In the genomic region with DNA sequence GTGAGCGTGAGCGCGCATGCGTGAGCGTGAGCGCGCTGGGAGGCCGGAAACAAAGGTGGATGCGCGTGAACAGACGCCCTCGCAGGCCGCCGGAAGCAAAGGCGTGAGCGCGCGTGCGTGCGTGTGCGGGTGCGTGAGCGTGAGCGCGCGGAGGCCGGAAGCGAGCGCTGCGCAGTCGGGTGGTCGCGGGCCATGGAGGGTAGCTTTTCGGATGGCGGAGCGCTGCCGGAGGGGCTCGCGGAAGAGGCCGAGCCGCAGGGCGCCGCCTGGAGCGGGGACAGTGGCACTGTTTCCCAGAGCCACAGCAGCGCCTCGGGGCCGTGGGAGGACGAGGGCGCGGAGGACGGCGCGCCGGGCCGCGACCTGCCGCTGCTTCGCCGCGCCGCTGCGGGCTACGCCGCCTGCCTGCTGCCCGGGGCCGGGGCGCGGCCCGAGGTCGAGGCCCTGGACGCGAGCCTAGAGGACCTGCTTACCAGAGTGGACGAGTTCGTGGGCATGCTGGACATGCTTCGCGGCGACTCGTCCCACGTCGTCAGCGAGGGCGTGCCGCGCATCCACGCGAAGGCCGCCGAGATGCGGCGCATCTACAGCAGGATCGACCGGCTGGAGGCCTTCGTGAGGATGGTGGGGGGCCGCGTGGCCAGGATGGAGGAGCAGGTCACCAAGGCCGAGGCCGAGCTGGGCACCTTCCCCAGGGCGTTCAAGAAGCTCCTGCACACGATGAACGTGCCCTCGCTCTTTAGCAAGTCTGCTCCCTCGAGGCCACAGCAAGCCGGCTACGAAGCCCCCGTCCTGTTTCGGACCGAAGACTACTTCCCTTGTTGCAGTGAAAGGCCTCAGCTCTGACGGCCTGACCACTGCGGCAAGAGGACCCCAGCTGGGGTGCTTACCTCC, we compare ENCODE assay signal across 8 cellular contexts. TPM values are rescaled to one million over a fixed set of nuclear protein-coding genes. Genes with fewer than 3 reads are reported as not detected.
DNase-seq lines count a peak whose midpoint lies in the region; ATAC-seq, FAIRE-seq and TF ChIP-seq lines count a peak whose summit lies in the region.

A gene with protein sequence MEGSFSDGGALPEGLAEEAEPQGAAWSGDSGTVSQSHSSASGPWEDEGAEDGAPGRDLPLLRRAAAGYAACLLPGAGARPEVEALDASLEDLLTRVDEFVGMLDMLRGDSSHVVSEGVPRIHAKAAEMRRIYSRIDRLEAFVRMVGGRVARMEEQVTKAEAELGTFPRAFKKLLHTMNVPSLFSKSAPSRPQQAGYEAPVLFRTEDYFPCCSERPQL (plus strand): TSS at position 157 of the 894 bp plus-strand sequence. CDS start 36 bp downstream, at position 193.

- H3K36me3 Mint-ChIP-seq in T-helper 1 cell treated with Interleukin-12 subunit alpha and Interleukin-12 subunit beta and Interleukin-4 antibody, amounts not matched to agents 30 μg/mL and 1 μg/mL, for 36 hours (ENCODE audit: low read depth), result peaks cover 11% of the 10 kb centered on the region

- TF ChIP-seq POLR2A in GM12892 (IDR thresholded peaks at IDR 0.05; ENCODE audit: low read depth, low read length), result peak; percentile 93

- no peak for TF ChIP-seq CTCF in psoas muscle (IDR thresholded peaks at IDR 0.05)

- 0% methylated on average over 92 to 109 of the region's 109 CpGs for WGBS in psoas muscle, 3 donors
- under 1% methylated on average over 109 of the region's 109 CpGs for WGBS in urinary bladder

- H3K4me3 Mint-ChIP-seq in T-helper 1 cell treated with Interleukin-12 subunit alpha and Interleukin-12 subunit beta and Interleukin-4 antibody, amounts not matched to agents 30 μg/mL and 1 μg/mL, for 36 hours, result peak within 1 kb of the TSS; percentile 91

- peaks cover 4% of the 10 kb centered on the region for H3K9me3 Mint-ChIP-seq in T-helper 1 cell treated with Interleukin-12 subunit alpha and Interleukin-12 subunit beta and Interleukin-4 antibody, amounts not matched to agents 30 μg/mL and 1 μg/mL, for 36 hours

- ATAC-seq in HG02759 (IDR thresholded peaks at IDR 0.05; ENCODE audit: unreplicated experiment), result peak; percentile 89
- ATAC-seq in left ventricle myocardium superior, result peak; percentile 94
- ATAC-seq in psoas muscle, result peak; percentile 92 to 96 (median 94)

- peak; percentile 95 for FAIRE-seq in GM12892 (lab: Jason Lieb, UNC)

- H3K27me3 Mint-ChIP-seq in T-helper 1 cell treated with Interleukin-12 subunit alpha and Interleukin-12 subunit beta and Interleukin-4 antibody, amounts not matched to agents 30 μg/mL and 1 μg/mL, for 36 hours (ENCODE audit: low read depth), result peaks cover 10% of the 10 kb centered on the region

- H3K4me1 Mint-ChIP-seq in T-helper 1 cell treated with Interleukin-12 subunit alpha and Interleukin-12 subunit beta and Interleukin-4 antibody, amounts not matched to agents 30 μg/mL and 1 μg/mL, for 36 hours (ENCODE audit: low read depth), result peaks cover 22% of the 10 kb centered on the region

- H3K27me3 ChIP-seq in psoas muscle (ENCODE audit: insufficient read depth in 3 of 3, low read length in 2 of 3), result no peaks in the 10 kb centered on the region

- H3K9me3 ChIP-seq in psoas muscle, result no peaks in the 10 kb centered on the region

- intact Hi-C loops in left ventricle myocardium superior (cut with micrococcal nuclease), result loop anchor here (5.0 kb wide), 1 partner anchor 156 kb away; no protein-coding TSS in a partner anchor
- intact Hi-C loops in psoas muscle (cut with DNase I), result loop anchor here (1.0 to 10.0 kb wide), 4 partner anchors 66 to 356 kb away; partner anchors contain the start of gene KIAA0232 (in 1 of the 2)

- H3K4me1 ChIP-seq in psoas muscle (peaks cover 31% of the 10 kb centered on the region), urinary bladder (ENCODE audit: insufficient read depth) (no peaks in the 10 kb centered on the region)

- H3K4me3 ChIP-seq in psoas muscle (peak within 1 kb of the TSS; percentile 95), urinary bladder (ENCODE audit: low read depth, low read length) (peak within 1 kb of the TSS; percentile 73)

- peak within 1 kb of the TSS; percentile 94 for H3K27ac Mint-ChIP-seq in T-helper 1 cell treated with Interleukin-12 subunit alpha and Interleukin-12 subunit beta and Interleukin-4 antibody, amounts not matched to agents 30 μg/mL and 1 μg/mL, for 36 hours

- H3K27ac ChIP-seq in psoas muscle (peak within 1 kb of the TSS; percentile 99), urinary bladder (ENCODE audit: low read depth) (peak within 1 kb of the TSS; percentile 97)

- peak; percentile 92 for DNase-seq in GM12892 (ENCODE audit: insufficient read length)
- peak; percentile 92 to 97 (median 94) for DNase-seq in NCI-H1417 (lab: John Stamatoyannopoulos, UW)
- DNase-seq in amniotic stem cell (lab: John Stamatoyannopoulos, UW), result peak; percentile 79
- peak; percentile 95 for DNase-seq in left ventricle myocardium superior
- peak; percentile 91 to 94 for DNase-seq in psoas muscle

- H3K36me3 ChIP-seq in psoas muscle (ENCODE audit: insufficient read depth in 1 of 2, low read depth in 1 of 2), result no peaks in the 10 kb centered on the region
- H3K36me3 ChIP-seq in urinary bladder (ENCODE audit: insufficient read depth), result no peaks in the 10 kb centered on the region

RNA-seq across cellular contexts. Expression of the gene that starts here (rescaled TPM):
- polyA plus RNA-seq in GM12892 (2012; ENCODE audit: missing spikeins), result 8.6 TPM
- 7.3 TPM for total RNA-seq in left ventricle myocardium superior
- total RNA-seq in psoas muscle, result 10 to 100 TPM in 3 of 4 donors, 1 to 10 TPM in 1; 9.3 to 15.0 (median 14.2) TPM
- 10 to 100 TPM in 1 of 3 donors, 1 to 10 TPM in 2; 7.6 to 13.8 (median 9.7) TPM for polyA plus RNA-seq in psoas muscle
- total RNA-seq in urinary bladder, result 5.6 TPM
- 12.4 TPM for polyA plus RNA-seq in urinary bladder

Comparison
In these comparisons a context has a peak if more than half of its experiments do, and no peak if none do; other contexts are left out.
1. Peak in every context shown above with its lines: DNase-seq, ATAC-seq, H3K4me3 ChIP-seq and H3K27ac ChIP-seq.